ENCODE assay signal across 1 cellular context in the genomic region with DNA sequence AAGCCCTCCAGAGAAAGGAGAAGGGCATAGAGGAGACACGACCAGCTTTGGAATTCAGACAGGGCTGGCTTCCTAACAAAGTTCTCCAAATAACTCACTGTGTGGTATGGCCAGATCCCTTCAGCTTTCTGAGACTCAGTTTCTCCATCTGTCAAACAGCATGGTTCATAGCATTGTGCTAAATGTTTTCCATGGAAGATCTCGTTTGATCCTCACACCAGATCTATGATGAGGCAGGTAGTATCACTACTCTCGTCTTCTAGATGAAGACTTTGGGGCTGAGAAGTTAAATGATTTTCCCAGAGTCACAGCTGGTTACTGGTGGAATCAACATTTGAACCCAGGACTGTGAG.
TF ChIP-seq lines count a peak whose summit lies in the region.

No MANE protein-coding gene starts in this region.

TF ChIP-seq in K562, 482 proteins besides CTCF, POLR2A, EP300 and RAD21 (continued from another document):
- TF ChIP-seq ATF1 (CRISPR knock-in tag; IDR thresholded peaks at IDR 0.05) (no peak), ATF1 (tag; IDR thresholded peaks at IDR 0.05) (no peak), NFRKB (IDR thresholded peaks at IDR 0.05; ENCODE audit: low read depth) (peak; percentile 24; the same call in 1 of the 2 replicates), ZNF766 (CRISPR knock-in tag; conservative IDR thresholded peaks at IDR 0.05) (peak; percentile 19; the same call in 1 of the 2 replicates), NUFIP1 (IDR thresholded peaks at IDR 0.05; ENCODE audit: partially characterized antibody) (no peak), ZNF584 (CRISPR knock-in tag; IDR thresholded peaks at IDR 0.05; ENCODE audit: low read depth) (peak; percentile 63), ARNT (IDR thresholded peaks at IDR 0.05) (no peak), FOS (IDR thresholded peaks at IDR 0.05; ENCODE audit: extremely low read depth, insufficient read length) (no peak), TEAD1 (CRISPR knock-in tag; IDR thresholded peaks at IDR 0.05) (no peak), DDX20 (tag; IDR thresholded peaks at IDR 0.05; ENCODE audit: low read depth) (peak; percentile 31; the same call in 1 of the 2 replicates), TBL1XR1 (IDR thresholded peaks at IDR 0.05; ENCODE audit: low read length in 2 of 2) (no peak), GTF2E2 (tag; IDR thresholded peaks at IDR 0.05) (0 out of 2 replicates have a peak, but pooled peaks have one; percentile 15), NR2C1 (IDR thresholded peaks at IDR 0.05) (no peak), NR2C1 (tag; IDR thresholded peaks at IDR 0.05) (peak; percentile 9; the same call in 1 of the 2 replicates), BCOR (IDR thresholded peaks at IDR 0.05) (no peak), PYGO2 (tag; IDR thresholded peaks at IDR 0.05) (peak; percentile 30; the same call in 1 of the 2 replicates), CHD2 (IDR thresholded peaks at IDR 0.05; ENCODE audit: low read depth, low read length) (no peak), BRF1 (IDR thresholded peaks at IDR 0.05; ENCODE audit: borderline replicate concordance, extremely low read depth, insufficient read length) (no peak), ZKSCAN8 (CRISPR knock-in tag; IDR thresholded peaks at IDR 0.05) (peak; percentile 11; the same call in 1 of the 2 replicates), KLF10 (CRISPR knock-in tag; IDR thresholded peaks at IDR 0.05) (no peak), PTRF (tag; IDR thresholded peaks at IDR 0.05) (peak; percentile 52; the same call in 1 of the 2 replicates), ETV1 (tag; conservative IDR thresholded peaks at IDR 0.05; ENCODE audit: low read depth) (peak; percentile 41), CREB1 (IDR thresholded peaks at IDR 0.05) (no peak), CREB1 (CRISPR knock-in tag; IDR thresholded peaks at IDR 0.05) (no peak), ZNF3 (CRISPR knock-in tag; IDR thresholded peaks at IDR 0.05) (no peak), GTF2A2 (tag; IDR thresholded peaks at IDR 0.05) (peak; percentile 55; the same call in 1 of the 2 replicates), ZBTB17 (CRISPR knock-in tag; IDR thresholded peaks at IDR 0.05) (0 out of 2 replicates have a peak, but pooled peaks have one; percentile 13), BRD4 (IDR thresholded peaks at IDR 0.05) (peak; percentile 62; the same call in 1 of the 2 replicates), NR4A1 (CRISPR knock-in tag; IDR thresholded peaks at IDR 0.05) (no peak), NR4A1 (tag; IDR thresholded peaks at IDR 0.05) (peak; percentile 71; the same call in 1 of the 2 replicates), RHOXF2B (CRISPR knock-in tag; conservative IDR thresholded peaks at IDR 0.05) (0 out of 2 replicates have a peak, but pooled peaks have one; percentile 20), ZFX (CRISPR knock-in tag; IDR thresholded peaks at IDR 0.05) (peak; percentile 1; the same call in 1 of the 2 replicates)
- TF ChIP-seq, protein P1, sequence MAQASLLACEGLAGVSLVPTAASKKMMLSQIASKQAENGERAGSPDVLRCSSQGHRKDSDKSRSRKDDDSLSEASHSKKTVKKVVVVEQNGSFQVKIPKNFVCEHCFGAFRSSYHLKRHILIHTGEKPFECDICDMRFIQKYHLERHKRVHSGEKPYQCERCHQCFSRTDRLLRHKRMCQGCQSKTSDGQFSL (CRISPR knock-in tag; IDR thresholded peaks at IDR 0.05) = no peak
- TF ChIP-seq, protein P1 (tag; IDR thresholded peaks at IDR 0.05) = peak in 1 of 2 experiments; percentile 84; a peak in 1 of 4 replicates
- TF ChIP-seq, protein P2, sequence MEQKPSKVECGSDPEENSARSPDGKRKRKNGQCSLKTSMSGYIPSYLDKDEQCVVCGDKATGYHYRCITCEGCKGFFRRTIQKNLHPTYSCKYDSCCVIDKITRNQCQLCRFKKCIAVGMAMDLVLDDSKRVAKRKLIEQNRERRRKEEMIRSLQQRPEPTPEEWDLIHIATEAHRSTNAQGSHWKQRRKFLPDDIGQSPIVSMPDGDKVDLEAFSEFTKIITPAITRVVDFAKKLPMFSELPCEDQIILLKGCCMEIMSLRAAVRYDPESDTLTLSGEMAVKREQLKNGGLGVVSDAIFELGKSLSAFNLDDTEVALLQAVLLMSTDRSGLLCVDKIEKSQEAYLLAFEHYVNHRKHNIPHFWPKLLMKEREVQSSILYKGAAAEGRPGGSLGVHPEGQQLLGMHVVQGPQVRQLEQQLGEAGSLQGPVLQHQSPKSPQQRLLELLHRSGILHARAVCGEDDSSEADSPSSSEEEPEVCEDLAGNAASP (IDR thresholded peaks at IDR 0.05) = no peak
- TF ChIP-seq, protein P3, sequence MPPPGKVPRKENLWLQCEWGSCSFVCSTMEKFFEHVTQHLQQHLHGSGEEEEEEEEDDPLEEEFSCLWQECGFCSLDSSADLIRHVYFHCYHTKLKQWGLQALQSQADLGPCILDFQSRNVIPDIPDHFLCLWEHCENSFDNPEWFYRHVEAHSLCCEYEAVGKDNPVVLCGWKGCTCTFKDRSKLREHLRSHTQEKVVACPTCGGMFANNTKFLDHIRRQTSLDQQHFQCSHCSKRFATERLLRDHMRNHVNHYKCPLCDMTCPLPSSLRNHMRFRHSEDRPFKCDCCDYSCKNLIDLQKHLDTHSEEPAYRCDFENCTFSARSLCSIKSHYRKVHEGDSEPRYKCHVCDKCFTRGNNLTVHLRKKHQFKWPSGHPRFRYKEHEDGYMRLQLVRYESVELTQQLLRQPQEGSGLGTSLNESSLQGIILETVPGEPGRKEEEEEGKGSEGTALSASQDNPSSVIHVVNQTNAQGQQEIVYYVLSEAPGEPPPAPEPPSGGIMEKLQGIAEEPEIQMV (tag; conservative IDR thresholded peaks at IDR 0.05; ENCODE audit: low read depth) = 0 out of 2 replicates have a peak, but pooled peaks have one; percentile 6
- TF ChIP-seq, protein P4, sequence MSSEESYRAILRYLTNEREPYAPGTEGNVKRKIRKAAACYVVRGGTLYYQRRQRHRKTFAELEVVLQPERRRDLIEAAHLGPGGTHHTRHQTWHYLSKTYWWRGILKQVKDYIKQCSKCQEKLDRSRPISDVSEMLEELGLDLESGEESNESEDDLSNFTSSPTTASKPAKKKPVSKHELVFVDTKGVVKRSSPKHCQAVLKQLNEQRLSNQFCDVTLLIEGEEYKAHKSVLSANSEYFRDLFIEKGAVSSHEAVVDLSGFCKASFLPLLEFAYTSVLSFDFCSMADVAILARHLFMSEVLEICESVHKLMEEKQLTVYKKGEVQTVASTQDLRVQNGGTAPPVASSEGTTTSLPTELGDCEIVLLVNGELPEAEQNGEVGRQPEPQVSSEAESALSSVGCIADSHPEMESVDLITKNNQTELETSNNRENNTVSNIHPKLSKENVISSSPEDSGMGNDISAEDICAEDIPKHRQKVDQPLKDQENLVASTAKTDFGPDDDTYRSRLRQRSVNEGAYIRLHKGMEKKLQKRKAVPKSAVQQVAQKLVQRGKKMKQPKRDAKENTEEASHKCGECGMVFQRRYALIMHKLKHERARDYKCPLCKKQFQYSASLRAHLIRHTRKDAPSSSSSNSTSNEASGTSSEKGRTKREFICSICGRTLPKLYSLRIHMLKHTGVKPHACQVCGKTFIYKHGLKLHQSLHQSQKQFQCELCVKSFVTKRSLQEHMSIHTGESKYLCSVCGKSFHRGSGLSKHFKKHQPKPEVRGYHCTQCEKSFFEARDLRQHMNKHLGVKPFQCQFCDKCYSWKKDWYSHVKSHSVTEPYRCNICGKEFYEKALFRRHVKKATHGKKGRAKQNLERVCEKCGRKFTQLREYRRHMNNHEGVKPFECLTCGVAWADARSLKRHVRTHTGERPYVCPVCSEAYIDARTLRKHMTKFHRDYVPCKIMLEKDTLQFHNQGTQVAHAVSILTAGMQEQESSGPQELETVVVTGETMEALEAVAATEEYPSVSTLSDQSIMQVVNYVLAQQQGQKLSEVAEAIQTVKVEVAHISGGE (CRISPR knock-in tag; IDR thresholded peaks at IDR 0.05) = peak in 1 of 3 experiments; percentile 38; a peak in 1 of 6 replicates
- TF ChIP-seq, protein P5, sequence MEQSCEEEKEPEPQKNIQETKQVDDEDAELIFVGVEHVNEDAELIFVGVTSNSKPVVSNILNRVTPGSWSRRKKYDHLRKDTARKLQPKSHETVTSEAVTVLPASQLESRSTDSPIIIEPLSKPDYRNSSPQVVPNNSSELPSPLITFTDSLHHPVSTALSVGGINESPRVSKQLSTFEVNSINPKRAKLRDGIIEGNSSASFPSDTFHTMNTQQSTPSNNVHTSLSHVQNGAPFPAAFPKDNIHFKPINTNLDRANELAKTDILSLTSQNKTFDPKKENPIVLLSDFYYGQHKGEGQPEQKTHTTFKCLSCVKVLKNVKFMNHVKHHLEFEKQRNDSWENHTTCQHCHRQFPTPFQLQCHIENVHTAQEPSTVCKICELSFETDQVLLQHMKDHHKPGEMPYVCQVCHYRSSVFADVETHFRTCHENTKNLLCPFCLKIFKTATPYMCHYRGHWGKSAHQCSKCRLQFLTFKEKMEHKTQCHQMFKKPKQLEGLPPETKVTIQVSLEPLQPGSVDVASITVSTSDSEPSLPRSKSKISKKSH (CRISPR knock-in tag; IDR thresholded peaks at IDR 0.05) = no peak
- TF ChIP-seq, protein P6, sequence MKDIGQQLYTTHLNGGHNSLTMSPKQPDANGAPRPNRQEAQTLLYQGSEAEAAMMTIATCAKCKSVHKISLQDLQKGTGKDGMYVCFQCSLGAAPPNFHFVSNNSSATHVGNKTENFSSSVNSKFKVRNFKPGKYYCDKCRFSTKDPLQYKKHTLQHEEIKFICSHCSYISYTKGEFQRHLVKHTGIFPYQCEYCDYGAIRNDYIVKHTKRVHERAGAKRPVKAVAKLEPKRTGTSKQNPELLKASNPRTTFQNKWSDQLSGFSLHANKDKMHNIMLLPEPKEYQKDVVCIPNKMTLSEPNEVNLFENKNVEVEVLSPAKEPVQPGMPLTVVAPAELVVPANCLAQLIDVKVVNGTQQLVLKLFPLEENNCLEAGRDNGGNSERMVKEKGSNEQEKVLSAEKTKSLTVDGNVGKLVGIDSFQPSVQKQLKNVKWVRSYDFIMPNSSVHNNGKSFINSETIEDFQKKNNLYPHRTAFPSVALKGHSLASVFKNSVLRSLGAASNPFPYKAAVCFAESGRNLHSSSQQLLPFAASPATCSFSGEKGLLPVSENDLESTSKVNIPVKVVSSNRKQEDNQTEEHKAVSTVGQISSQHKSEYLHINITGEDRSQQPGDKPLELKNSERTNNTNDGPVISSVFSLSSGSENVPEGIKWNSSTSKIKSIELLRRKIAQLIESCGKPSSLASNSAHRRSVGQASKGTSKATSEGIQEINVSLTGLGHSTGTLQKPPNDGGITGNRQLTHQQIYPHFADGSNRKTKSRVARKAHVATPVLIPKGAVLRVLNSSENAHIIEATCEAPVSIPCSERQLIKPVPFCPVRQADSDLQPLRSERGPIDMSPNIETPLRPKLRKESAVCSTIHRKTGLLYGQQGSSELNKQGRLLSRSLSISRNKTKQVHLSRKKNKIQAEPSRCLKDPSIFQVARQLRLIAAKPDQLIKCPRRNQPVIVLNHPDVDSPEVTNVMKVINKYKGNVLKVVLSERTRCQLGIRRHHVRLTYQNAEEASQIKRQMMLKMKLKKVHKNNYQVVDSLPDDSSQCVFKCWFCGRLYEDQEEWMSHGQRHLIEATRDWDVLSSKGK (CRISPR knock-in tag; IDR thresholded peaks at IDR 0.05) = no peak
- TF ChIP-seq, protein P7, sequence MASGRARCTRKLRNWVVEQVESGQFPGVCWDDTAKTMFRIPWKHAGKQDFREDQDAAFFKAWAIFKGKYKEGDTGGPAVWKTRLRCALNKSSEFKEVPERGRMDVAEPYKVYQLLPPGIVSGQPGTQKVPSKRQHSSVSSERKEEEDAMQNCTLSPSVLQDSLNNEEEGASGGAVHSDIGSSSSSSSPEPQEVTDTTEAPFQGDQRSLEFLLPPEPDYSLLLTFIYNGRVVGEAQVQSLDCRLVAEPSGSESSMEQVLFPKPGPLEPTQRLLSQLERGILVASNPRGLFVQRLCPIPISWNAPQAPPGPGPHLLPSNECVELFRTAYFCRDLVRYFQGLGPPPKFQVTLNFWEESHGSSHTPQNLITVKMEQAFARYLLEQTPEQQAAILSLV (tag; IDR thresholded peaks at IDR 0.05) = 0 out of 2 replicates have a peak, but pooled peaks have one; percentile 13
- TF ChIP-seq, protein P8, sequence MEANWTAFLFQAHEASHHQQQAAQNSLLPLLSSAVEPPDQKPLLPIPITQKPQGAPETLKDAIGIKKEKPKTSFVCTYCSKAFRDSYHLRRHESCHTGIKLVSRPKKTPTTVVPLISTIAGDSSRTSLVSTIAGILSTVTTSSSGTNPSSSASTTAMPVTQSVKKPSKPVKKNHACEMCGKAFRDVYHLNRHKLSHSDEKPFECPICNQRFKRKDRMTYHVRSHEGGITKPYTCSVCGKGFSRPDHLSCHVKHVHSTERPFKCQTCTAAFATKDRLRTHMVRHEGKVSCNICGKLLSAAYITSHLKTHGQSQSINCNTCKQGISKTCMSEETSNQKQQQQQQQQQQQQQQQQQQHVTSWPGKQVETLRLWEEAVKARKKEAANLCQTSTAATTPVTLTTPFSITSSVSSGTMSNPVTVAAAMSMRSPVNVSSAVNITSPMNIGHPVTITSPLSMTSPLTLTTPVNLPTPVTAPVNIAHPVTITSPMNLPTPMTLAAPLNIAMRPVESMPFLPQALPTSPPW (CRISPR knock-in tag; IDR thresholded peaks at IDR 0.05) = no peak
- TF ChIP-seq, protein P9, sequence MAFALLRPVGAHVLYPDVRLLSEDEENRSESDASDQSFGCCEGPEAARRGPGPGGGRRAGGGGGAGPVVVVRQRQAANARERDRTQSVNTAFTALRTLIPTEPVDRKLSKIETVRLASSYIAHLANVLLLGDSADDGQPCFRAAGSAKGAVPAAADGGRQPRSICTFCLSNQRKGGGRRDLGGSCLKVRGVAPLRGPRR (CRISPR knock-in tag; IDR thresholded peaks at IDR 0.05) = 0 out of 2 replicates have a peak, but pooled peaks have one; percentile 23
- TF ChIP-seq, protein P10, sequence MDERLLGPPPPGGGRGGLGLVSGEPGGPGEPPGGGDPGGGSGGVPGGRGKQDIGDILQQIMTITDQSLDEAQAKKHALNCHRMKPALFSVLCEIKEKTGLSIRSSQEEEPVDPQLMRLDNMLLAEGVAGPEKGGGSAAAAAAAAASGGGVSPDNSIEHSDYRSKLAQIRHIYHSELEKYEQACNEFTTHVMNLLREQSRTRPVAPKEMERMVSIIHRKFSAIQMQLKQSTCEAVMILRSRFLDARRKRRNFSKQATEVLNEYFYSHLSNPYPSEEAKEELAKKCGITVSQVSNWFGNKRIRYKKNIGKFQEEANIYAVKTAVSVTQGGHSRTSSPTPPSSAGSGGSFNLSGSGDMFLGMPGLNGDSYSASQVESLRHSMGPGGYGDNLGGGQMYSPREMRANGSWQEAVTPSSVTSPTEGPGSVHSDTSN (CRISPR knock-in tag; IDR thresholded peaks at IDR 0.05; ENCODE audit: low read depth) = no peak
- TF ChIP-seq, protein P10 (tag; conservative IDR thresholded peaks at IDR 0.05; ENCODE audit: low read depth) = no peak
